Comparison of ENCODE assay signal across 1 cellular context in the genomic region with DNA sequence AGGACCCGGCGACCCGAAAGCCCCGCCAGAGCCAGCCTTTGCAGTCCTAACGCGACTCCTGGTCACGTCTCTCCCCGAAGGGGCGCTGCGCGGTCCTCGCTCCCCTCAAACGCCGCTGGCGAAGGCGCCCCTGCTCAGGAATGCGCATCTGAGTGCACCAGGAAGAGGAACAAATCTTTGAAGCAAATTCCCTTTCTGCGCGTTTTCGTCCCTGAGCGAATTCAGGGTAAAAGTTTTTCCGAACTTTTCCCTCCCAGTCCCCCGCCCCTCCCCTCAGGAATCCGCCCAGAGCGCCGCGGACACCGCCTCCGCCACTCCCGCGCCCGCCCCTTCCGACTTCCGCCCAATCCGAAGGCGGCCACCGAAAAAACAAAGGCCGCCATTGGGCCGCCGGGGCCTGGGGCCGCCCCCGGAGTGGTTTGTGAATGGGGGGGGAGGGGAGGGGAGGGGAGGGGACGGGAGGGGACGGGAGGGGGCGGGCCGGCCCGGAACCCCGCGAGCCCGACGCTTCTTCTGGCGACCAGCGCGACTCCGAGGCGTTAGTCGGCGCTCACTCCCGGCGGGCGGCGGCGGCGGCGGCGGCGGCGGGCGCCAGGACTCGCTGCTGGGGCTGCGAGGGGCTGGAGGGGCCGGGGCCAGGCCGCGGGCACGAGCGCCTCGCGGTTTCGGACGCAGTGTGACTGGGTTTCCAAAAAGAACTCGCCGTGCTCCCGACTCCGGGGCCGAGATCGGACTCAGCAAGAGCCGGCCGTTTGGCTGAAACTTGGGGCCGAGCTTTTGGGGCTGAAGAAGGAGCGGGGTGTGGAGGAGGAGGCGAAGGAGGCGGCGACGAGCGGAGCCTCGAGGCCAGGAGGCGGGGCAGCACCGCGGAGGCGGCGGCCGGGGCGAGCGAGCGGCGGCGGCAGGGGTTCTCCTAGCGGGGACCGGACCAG.
TF ChIP-seq lines count a peak whose summit lies in the region.

A gene (plus strand): TSS at position 539 of the 932 bp plus-strand sequence. CDS start 793 bp downstream, outside the sequence.

TF ChIP-seq in HepG2, 621 proteins besides CTCF, POLR2A, EP300 and RAD21 (continued from another document and continues in another):
- TF ChIP-seq, protein P1, sequence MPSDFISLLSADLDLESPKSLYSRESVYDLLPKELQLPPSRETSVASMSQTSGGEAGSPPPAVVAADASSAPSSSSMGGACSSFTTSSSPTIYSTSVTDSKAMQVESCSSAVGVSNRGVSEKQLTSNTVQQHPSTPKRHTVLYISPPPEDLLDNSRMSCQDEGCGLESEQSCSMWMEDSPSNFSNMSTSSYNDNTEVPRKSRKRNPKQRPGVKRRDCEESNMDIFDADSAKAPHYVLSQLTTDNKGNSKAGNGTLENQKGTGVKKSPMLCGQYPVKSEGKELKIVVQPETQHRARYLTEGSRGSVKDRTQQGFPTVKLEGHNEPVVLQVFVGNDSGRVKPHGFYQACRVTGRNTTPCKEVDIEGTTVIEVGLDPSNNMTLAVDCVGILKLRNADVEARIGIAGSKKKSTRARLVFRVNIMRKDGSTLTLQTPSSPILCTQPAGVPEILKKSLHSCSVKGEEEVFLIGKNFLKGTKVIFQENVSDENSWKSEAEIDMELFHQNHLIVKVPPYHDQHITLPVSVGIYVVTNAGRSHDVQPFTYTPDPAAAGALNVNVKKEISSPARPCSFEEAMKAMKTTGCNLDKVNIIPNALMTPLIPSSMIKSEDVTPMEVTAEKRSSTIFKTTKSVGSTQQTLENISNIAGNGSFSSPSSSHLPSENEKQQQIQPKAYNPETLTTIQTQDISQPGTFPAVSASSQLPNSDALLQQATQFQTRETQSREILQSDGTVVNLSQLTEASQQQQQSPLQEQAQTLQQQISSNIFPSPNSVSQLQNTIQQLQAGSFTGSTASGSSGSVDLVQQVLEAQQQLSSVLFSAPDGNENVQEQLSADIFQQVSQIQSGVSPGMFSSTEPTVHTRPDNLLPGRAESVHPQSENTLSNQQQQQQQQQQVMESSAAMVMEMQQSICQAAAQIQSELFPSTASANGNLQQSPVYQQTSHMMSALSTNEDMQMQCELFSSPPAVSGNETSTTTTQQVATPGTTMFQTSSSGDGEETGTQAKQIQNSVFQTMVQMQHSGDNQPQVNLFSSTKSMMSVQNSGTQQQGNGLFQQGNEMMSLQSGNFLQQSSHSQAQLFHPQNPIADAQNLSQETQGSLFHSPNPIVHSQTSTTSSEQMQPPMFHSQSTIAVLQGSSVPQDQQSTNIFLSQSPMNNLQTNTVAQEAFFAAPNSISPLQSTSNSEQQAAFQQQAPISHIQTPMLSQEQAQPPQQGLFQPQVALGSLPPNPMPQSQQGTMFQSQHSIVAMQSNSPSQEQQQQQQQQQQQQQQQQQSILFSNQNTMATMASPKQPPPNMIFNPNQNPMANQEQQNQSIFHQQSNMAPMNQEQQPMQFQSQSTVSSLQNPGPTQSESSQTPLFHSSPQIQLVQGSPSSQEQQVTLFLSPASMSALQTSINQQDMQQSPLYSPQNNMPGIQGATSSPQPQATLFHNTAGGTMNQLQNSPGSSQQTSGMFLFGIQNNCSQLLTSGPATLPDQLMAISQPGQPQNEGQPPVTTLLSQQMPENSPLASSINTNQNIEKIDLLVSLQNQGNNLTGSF (CRISPR knock-in tag; IDR thresholded peaks at IDR 0.05) = no peak
- TF ChIP-seq ZNF20 (CRISPR knock-in tag; IDR thresholded peaks at IDR 0.05) (no peak), CENPT (CRISPR knock-in tag; IDR thresholded peaks at IDR 0.05; ENCODE audit: low read depth) (no peak), ZSCAN31 (CRISPR knock-in tag; IDR thresholded peaks at IDR 0.05; ENCODE audit: low read depth) (peak; percentile 52; the same call in 1 of the 2 replicates), ZNF878 (CRISPR knock-in tag; IDR thresholded peaks at IDR 0.05) (no peak), MYNN (CRISPR knock-in tag; IDR thresholded peaks at IDR 0.05; ENCODE audit: low read depth) (no peak), SP4 (CRISPR knock-in tag; IDR thresholded peaks at IDR 0.05) (peak; percentile 67), ZZZ3 (CRISPR knock-in tag; IDR thresholded peaks at IDR 0.05; ENCODE audit: borderline replicate concordance) (no peak), ZNF124 (CRISPR knock-in tag; IDR thresholded peaks at IDR 0.05) (no peak), ZNF343 (CRISPR knock-in tag; IDR thresholded peaks at IDR 0.05) (no peak), SP5 (CRISPR knock-in tag; IDR thresholded peaks at IDR 0.05; ENCODE audit: borderline replicate concordance, low read depth) (peak; percentile 49), SMAD3 (CRISPR knock-in tag; IDR thresholded peaks at IDR 0.05) (no peak), ZNF678 (CRISPR knock-in tag; IDR thresholded peaks at IDR 0.05) (no peak), HNF4G (IDR thresholded peaks at IDR 0.05; ENCODE audit: borderline replicate concordance, low read depth, low read length) (no peak), HNF4G (CRISPR knock-in tag; IDR thresholded peaks at IDR 0.05; ENCODE audit: borderline replicate concordance, low read depth) (no peak), SRSF1 (optimal IDR thresholded peaks at IDR 0.05; ENCODE audit: low read depth, low read length) (peak; percentile 54), MIER3 (CRISPR knock-in tag; IDR thresholded peaks at IDR 0.05; ENCODE audit: borderline replicate concordance) (no peak), ZNF3 (CRISPR knock-in tag; IDR thresholded peaks at IDR 0.05) (no peak), TAF1 (CRISPR knock-in tag; IDR thresholded peaks at IDR 0.05) (no peak; the same call in 1 of the 2 replicates), ZNF747 (CRISPR knock-in tag; IDR thresholded peaks at IDR 0.05; ENCODE audit: borderline replicate concordance) (no peak), ZNF605 (CRISPR knock-in tag; IDR thresholded peaks at IDR 0.05) (0 out of 2 replicates have a peak, but pooled peaks have one; percentile 40), SKI (IDR thresholded peaks at IDR 0.05; ENCODE audit: partially characterized antibody) (peak; percentile 13), ZFYVE20 (CRISPR knock-in tag; IDR thresholded peaks at IDR 0.05; ENCODE audit: borderline replicate concordance, low read depth) (no peak), ZNF558 (CRISPR knock-in tag; IDR thresholded peaks at IDR 0.05; ENCODE audit: borderline replicate concordance) (0 out of 2 replicates have a peak, but pooled peaks have one; percentile 10), ZNF776 (CRISPR knock-in tag; IDR thresholded peaks at IDR 0.05) (no peak), NCOR1 (IDR thresholded peaks at IDR 0.05; ENCODE audit: borderline replicate concordance, low read length) (no peak), ZBTB8A (CRISPR knock-in tag; IDR thresholded peaks at IDR 0.05; ENCODE audit: borderline replicate concordance, low read depth) (no peak), CHCHD3 (CRISPR knock-in tag; IDR thresholded peaks at IDR 0.05) (no peak; the same call in 1 of the 2 replicates), KDM5B (CRISPR knock-in tag; IDR thresholded peaks at IDR 0.05; ENCODE audit: borderline replicate concordance) (no peak; the same call in 1 of the 2 replicates), RBAK (CRISPR knock-in tag; IDR thresholded peaks at IDR 0.05) (no peak), HNRNPLL (IDR thresholded peaks at IDR 0.05; ENCODE audit: low read depth, low read length, poor library complexity, severe bottlenecking) (peak; percentile 73), ZNF766 (CRISPR knock-in tag; IDR thresholded peaks at IDR 0.05; ENCODE audit: borderline replicate concordance) (peak; percentile 25; the same call in 1 of the 2 replicates), ZSCAN20 (CRISPR knock-in tag; IDR thresholded peaks at IDR 0.05; ENCODE audit: borderline replicate concordance) (no peak), ZNF781 (CRISPR knock-in tag; IDR thresholded peaks at IDR 0.05; ENCODE audit: borderline replicate concordance, not compliant biosample characterization) (peak; percentile 67), IKZF4 (CRISPR knock-in tag; IDR thresholded peaks at IDR 0.05; ENCODE audit: borderline replicate concordance, low read depth, not compliant biosample characterization) (no peak), ZNF737 (CRISPR knock-in tag; IDR thresholded peaks at IDR 0.05; ENCODE audit: borderline replicate concordance) (no peak), KMT2A (CRISPR knock-in tag; IDR thresholded peaks at IDR 0.05) (peak; percentile 44; the same call in 1 of the 2 replicates), YEATS2 (CRISPR knock-in tag; IDR thresholded peaks at IDR 0.05; ENCODE audit: borderline replicate concordance) (no peak)
- TF ChIP-seq, protein P2, sequence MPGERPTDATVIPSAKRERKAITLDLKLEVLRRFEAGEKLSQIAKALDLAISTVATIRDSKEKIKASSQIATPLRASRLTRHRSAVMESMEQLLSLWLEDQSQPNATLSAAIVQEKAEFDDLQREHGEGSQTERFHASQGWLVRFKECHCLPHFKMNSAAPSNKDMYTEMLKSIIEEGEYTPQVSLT (CRISPR knock-in tag; IDR thresholded peaks at IDR 0.05; ENCODE audit: borderline replicate concordance, low read depth) = no peak
- TF ChIP-seq, protein P3, sequence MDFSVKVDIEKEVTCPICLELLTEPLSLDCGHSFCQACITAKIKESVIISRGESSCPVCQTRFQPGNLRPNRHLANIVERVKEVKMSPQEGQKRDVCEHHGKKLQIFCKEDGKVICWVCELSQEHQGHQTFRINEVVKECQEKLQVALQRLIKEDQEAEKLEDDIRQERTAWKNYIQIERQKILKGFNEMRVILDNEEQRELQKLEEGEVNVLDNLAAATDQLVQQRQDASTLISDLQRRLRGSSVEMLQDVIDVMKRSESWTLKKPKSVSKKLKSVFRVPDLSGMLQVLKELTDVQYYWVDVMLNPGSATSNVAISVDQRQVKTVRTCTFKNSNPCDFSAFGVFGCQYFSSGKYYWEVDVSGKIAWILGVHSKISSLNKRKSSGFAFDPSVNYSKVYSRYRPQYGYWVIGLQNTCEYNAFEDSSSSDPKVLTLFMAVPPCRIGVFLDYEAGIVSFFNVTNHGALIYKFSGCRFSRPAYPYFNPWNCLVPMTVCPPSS (IDR thresholded peaks at IDR 0.05) = no peak
- TF ChIP-seq, protein P4, sequence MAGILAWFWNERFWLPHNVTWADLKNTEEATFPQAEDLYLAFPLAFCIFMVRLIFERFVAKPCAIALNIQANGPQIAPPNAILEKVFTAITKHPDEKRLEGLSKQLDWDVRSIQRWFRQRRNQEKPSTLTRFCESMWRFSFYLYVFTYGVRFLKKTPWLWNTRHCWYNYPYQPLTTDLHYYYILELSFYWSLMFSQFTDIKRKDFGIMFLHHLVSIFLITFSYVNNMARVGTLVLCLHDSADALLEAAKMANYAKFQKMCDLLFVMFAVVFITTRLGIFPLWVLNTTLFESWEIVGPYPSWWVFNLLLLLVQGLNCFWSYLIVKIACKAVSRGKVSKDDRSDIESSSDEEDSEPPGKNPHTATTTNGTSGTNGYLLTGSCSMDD (CRISPR knock-in tag; IDR thresholded peaks at IDR 0.05) = no peak
- TF ChIP-seq, protein P5, sequence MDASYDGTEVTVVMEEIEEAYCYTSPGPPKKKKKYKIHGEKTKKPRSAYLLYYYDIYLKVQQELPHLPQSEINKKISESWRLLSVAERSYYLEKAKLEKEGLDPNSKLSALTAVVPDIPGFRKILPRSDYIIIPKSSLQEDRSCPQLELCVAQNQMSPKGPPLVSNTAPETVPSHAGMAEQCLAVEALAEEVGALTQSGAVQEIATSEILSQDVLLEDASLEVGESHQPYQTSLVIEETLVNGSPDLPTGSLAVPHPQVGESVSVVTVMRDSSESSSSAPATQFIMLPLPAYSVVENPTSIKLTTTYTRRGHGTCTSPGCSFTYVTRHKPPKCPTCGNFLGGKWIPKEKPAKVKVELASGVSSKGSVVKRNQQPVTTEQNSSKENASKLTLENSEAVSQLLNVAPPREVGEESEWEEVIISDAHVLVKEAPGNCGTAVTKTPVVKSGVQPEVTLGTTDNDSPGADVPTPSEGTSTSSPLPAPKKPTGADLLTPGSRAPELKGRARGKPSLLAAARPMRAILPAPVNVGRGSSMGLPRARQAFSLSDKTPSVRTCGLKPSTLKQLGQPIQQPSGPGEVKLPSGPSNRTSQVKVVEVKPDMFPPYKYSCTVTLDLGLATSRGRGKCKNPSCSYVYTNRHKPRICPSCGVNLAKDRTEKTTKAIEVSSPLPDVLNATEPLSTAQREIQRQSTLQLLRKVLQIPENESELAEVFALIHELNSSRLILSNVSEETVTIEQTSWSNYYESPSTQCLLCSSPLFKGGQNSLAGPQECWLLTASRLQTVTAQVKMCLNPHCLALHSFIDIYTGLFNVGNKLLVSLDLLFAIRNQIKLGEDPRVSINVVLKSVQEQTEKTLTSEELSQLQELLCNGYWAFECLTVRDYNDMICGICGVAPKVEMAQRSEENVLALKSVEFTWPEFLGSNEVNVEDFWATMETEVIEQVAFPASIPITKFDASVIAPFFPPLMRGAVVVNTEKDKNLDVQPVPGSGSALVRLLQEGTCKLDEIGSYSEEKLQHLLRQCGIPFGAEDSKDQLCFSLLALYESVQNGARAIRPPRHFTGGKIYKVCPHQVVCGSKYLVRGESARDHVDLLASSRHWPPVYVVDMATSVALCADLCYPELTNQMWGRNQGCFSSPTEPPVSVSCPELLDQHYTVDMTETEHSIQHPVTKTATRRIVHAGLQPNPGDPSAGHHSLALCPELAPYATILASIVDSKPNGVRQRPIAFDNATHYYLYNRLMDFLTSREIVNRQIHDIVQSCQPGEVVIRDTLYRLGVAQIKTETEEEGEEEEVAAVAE (CRISPR knock-in tag; IDR thresholded peaks at IDR 0.05; ENCODE audit: borderline replicate concordance) = no peak
- TF ChIP-seq, protein P6, sequence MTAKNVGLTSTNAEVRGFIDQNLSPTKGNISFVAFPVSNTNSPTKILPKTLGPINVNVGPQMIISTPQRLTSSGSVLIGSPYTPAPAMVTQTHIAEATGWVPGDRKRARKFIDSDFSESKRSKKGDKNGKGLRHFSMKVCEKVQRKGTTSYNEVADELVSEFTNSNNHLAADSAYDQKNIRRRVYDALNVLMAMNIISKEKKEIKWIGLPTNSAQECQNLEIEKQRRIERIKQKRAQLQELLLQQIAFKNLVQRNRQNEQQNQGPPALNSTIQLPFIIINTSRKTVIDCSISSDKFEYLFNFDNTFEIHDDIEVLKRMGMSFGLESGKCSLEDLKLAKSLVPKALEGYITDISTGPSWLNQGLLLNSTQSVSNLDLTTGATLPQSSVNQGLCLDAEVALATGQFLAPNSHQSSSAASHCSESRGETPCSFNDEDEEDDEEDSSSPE (CRISPR knock-in tag; IDR thresholded peaks at IDR 0.05) = peak; percentile 43; the same call in 1 of the 2 replicates
- TF ChIP-seq, protein P7, sequence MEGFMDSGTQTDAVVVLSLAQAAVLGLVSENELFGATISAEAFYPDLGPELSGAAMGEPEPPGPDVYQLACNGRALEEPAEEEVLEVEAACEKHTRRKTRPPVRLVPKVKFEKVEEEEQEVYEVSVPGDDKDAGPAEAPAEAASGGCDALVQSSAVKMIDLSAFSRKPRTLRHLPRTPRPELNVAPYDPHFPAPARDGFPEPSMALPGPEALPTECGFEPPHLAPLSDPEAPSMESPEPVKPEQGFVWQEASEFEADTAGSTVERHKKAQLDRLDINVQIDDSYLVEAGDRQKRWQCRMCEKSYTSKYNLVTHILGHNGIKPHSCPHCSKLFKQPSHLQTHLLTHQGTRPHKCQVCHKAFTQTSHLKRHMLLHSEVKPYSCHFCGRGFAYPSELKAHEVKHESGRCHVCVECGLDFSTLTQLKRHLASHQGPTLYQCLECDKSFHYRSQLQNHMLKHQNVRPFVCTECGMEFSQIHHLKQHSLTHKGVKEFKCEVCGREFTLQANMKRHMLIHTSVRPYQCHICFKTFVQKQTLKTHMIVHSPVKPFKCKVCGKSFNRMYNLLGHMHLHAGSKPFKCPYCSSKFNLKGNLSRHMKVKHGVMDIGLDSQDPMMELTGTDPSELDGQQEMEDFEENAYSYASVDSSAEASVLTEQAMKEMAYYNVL (CRISPR knock-in tag; IDR thresholded peaks at IDR 0.05; ENCODE audit: borderline replicate concordance) = no peak; the same call in 1 of the 2 replicates
